Comparison of ENCODE assay signal across 8 cellular contexts in the genomic region with DNA sequence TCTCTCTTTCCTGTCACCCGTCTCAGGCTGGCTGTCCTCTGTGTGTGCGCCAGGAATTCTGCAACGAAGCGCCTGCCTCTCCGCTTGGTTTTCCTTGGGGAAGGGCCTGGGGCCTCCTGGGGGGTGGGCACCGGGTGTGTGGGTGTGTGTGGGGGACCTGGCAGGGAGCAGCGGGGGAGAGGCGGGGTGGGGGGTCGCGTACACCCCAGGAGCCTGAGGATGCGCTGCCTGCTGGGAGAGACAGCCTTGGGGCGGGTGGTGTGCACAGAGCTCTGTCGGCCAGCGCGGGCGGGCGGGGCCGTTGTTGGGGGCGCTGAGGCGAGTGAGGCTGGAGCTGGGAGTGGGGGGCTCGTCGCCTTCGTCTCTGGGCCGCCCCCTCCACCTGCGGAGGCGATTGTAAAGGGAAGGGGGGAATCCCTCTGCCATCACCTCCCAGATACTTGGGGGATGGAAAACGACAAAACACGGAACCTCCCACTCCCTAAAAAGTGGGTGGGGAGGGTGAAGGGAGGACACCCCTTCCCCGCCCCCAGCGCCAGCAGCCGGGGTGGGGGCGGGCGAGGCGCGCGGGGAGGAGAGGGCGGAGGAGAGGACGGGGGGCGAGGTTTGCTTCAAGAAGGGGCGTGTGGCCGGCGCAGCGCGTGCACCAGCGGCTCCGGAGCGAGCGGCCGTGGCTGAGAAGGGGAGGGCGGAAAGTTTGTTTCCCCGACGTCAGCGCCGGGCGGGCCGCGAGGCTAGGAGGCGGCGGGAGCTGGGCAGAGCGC. TPM values are rescaled to one million over a fixed set of nuclear protein-coding genes. Genes with fewer than 3 reads are reported as not detected.
DNase-seq lines count a peak whose midpoint lies in the region; ATAC-seq and TF ChIP-seq lines count a peak whose summit lies in the region.

Gene PRRX2 (plus strand): TSS at position 640 of the 764 bp plus-strand sequence. CDS start 221 bp downstream, outside the sequence.

- TF ChIP-seq POLR2A in tibial nerve (IDR thresholded peaks at IDR 0.05): peak in 1 of 2 donors; percentile 18

- H3K4me3 Mint-ChIP-seq in mesothelial cell of epicardium: peak within 1 kb of the TSS; percentile 60

- no peaks in the 10 kb centered on the region for H3K9me3 ChIP-seq in colonic mucosa
- no peaks in the 10 kb centered on the region for H3K9me3 ChIP-seq in tibial nerve

- 1 to 2% methylated on average over 20 to 50 of the region's 60 CpGs for WGBS in tibial nerve, 2 donors

- no peak within 1 kb of the TSS for H3K9ac ChIP-seq in colonic mucosa (ENCODE audit: low read depth in 2 of 2, low read length in 2 of 2)

- H3K4me1 ChIP-seq in colonic mucosa (peaks cover 4% of the 10 kb centered on the region), tibial nerve (peaks cover 0 to 31% (median 4%) of the 10 kb centered on the region in 4 donors)

- H3K4me1 Mint-ChIP-seq in mesothelial cell of epicardium: peaks cover 6% of the 10 kb centered on the region

- H3K27ac Mint-ChIP-seq in mesothelial cell of epicardium: no peak within 1 kb of the TSS

- TF ChIP-seq EP300 in tibial nerve (IDR thresholded peaks at IDR 0.05): peak in 1 of 2 donors; percentile 29

- H3K27me3 ChIP-seq in colonic mucosa (peaks cover 24% of the 10 kb centered on the region), tibial nerve (peaks cover 0 to 48% of the 10 kb centered on the region in 2 donors)

- ATAC-seq in SK-N-SH treated with all-trans-retinoic acid at 6 μM for 48 hours: peak; percentile 75
- no peak for ATAC-seq in HG02763 (IDR thresholded peaks at IDR 0.05; ENCODE audit: unreplicated experiment)
- no peak for ATAC-seq in HG03342 (IDR thresholded peaks at IDR 0.05; ENCODE audit: unreplicated experiment)
- no peak for ATAC-seq in GM18907 (IDR thresholded peaks at IDR 0.05; ENCODE audit: unreplicated experiment)

- peaks cover 71% of the 10 kb centered on the region for H3K27me3 Mint-ChIP-seq in mesothelial cell of epicardium (ENCODE audit: low read depth)

- H3K36me3 ChIP-seq in colonic mucosa (no peaks in the 10 kb centered on the region), tibial nerve (no peaks in the 10 kb centered on the region)

- intact Hi-C loops in colonic mucosa (cut with DNase I): no loop called here

- H3K36me3 Mint-ChIP-seq in mesothelial cell of epicardium: no peaks in the 10 kb centered on the region

- no peak for TF ChIP-seq CTCF in colonic mucosa (IDR thresholded peaks at IDR 0.05)
- TF ChIP-seq CTCF in mesothelial cell of epicardium (IDR thresholded peaks at IDR 0.05; ENCODE audit: unreplicated experiment): no peak
- no peak for TF ChIP-seq CTCF in tibial nerve (IDR thresholded peaks at IDR 0.05)

- peak; percentile 8 for DNase-seq in COR-L47 (lab: John Stamatoyannopoulos, UW)
- no peak for DNase-seq in colonic mucosa
- peak in 1 of 2 experiments; percentile 52 for DNase-seq in mesothelial cell of epicardium (ENCODE audit: low spot score in 2 of 2, unreplicated experiment in 2 of 2)
- no peak for DNase-seq in tibial nerve (ENCODE audit: low spot score in 2 of 2)

- H3K27ac ChIP-seq in colonic mucosa (no peak within 1 kb of the TSS), tibial nerve (peak within 1 kb of the TSS in 1 of 4 donors; percentile 66)

- no peaks in the 10 kb centered on the region for H3K9me3 Mint-ChIP-seq in mesothelial cell of epicardium

- H3K4me3 ChIP-seq in colonic mucosa: peak within 1 kb of the TSS; percentile 19
- peak within 1 kb of the TSS; percentile 27 to 59 (median 38) for H3K4me3 ChIP-seq in tibial nerve

TF ChIP-seq in SK-N-SH treated with all-trans-retinoic acid at 6 μM for 48 hours, 23 proteins besides CTCF, POLR2A, EP300 and RAD21:
- TF ChIP-seq ESRRG (CRISPR knock-in tag; IDR thresholded peaks at IDR 0.05) (no peak), PATZ1 (CRISPR knock-in tag; IDR thresholded peaks at IDR 0.05; ENCODE audit: borderline replicate concordance) (no peak), TSHZ2 (CRISPR knock-in tag; IDR thresholded peaks at IDR 0.05) (no peak), BACH2 (CRISPR knock-in tag; IDR thresholded peaks at IDR 0.05; ENCODE audit: borderline replicate concordance) (no peak), TOX (CRISPR knock-in tag; IDR thresholded peaks at IDR 0.05; ENCODE audit: borderline replicate concordance) (no peak), SNAI2 (CRISPR knock-in tag; IDR thresholded peaks at IDR 0.05) (no peak), ISL1 (CRISPR knock-in tag; IDR thresholded peaks at IDR 0.05) (no peak), RARB (CRISPR knock-in tag; IDR thresholded peaks at IDR 0.05) (no peak), ZFP3 (CRISPR knock-in tag; IDR thresholded peaks at IDR 0.05) (no peak), ARNTL (CRISPR knock-in tag; IDR thresholded peaks at IDR 0.05; ENCODE audit: borderline replicate concordance, low read depth) (no peak), PPARA (CRISPR knock-in tag; IDR thresholded peaks at IDR 0.05; ENCODE audit: borderline replicate concordance) (no peak), ZNF8 (CRISPR knock-in tag; IDR thresholded peaks at IDR 0.05) (no peak)
- TF ChIP-seq, protein P1, sequence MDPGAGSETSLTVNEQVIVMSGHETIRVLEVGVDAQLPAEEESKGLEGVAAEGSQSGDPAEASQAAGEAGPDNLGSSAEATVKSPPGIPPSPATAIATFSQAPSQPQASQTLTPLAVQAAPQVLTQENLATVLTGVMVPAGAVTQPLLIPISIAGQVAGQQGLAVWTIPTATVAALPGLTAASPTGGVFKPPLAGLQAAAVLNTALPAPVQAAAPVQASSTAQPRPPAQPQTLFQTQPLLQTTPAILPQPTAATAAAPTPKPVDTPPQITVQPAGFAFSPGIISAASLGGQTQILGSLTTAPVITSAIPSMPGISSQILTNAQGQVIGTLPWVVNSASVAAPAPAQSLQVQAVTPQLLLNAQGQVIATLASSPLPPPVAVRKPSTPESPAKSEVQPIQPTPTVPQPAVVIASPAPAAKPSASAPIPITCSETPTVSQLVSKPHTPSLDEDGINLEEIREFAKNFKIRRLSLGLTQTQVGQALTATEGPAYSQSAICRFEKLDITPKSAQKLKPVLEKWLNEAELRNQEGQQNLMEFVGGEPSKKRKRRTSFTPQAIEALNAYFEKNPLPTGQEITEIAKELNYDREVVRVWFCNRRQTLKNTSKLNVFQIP (CRISPR knock-in tag; IDR thresholded peaks at IDR 0.05; ENCODE audit: borderline replicate concordance, low read depth): no peak
- TF ChIP-seq, protein P2, sequence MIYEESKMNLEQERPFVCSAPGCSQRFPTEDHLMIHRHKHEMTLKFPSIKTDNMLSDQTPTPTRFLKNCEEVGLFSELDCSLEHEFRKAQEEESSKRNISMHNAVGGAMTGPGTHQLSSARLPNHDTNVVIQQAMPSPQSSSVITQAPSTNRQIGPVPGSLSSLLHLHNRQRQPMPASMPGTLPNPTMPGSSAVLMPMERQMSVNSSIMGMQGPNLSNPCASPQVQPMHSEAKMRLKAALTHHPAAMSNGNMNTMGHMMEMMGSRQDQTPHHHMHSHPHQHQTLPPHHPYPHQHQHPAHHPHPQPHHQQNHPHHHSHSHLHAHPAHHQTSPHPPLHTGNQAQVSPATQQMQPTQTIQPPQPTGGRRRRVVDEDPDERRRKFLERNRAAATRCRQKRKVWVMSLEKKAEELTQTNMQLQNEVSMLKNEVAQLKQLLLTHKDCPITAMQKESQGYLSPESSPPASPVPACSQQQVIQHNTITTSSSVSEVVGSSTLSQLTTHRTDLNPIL (CRISPR knock-in tag; IDR thresholded peaks at IDR 0.05; ENCODE audit: low read depth): no peak

RNA-seq across cellular contexts. Expression of gene PRRX2, which starts in this region (rescaled TPM):
- total RNA-seq in colonic mucosa (under 1 TPM; 0.64 to 0.85 TPM), mesothelial cell of epicardium (7.5 to 10.1 TPM (median 8.7 TPM) in 3 replicates), tibial nerve (10 to 100 TPM in 3 of 4 donors, 1 to 10 TPM in 1; 9.6 to 32.1 (median 14.9) TPM)
